In the genomic region with DNA sequence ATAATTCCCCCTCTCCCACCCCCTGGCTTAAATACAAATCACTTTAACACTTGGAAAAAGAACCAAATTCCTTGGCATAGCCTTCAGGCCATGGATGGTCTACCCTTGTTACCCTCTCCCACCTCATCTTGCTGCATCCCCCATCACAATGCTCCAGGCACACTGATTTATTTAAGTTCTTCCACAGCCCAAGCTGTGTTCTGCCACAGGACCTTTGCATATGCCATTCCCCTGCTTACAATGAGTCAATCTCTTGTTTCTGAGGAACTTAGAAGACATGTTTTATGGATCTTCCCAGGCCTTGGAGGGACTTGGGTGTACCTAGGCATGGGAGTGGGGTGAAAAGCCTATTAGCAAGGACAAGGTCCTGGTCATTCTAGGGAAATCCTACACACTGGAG, we compare ENCODE assay signal across 3 cellular contexts.
TF ChIP-seq lines count a peak whose summit lies in the region.

No MANE protein-coding gene starts in this region.

TF ChIP-seq in GM23338, 12 proteins besides CTCF, POLR2A, EP300 and RAD21 (continued from another document):
- TF ChIP-seq STAT1 (IDR thresholded peaks at IDR 0.05; ENCODE audit: unreplicated experiment), result no peak

TF ChIP-seq in HEK293, 187 proteins besides CTCF, POLR2A, EP300 and RAD21 (continued from another document):
- TF ChIP-seq ZNF623 (tag by site-specific recombination; IDR thresholded peaks at IDR 0.05) (peak; percentile 84), ZNF777 (tag by site-specific recombination; IDR thresholded peaks at IDR 0.05; ENCODE audit: borderline replicate concordance) (no peak), ZNF768 (tag by site-specific recombination; IDR thresholded peaks at IDR 0.05) (no peak)
TF ChIP-seq in HEK293: peak in this region for 1.

TF ChIP-seq in H1, 55 proteins besides CTCF, POLR2A, EP300 and RAD21 (continued from another document):
- TF ChIP-seq KDM1A (IDR thresholded peaks at IDR 0.05; ENCODE audit: borderline replicate concordance, low read length), result 0 out of 2 replicates have a peak, but pooled peaks have one; percentile 15
